Comparison of ENCODE assay signal across 1 cellular context in the genomic region with DNA sequence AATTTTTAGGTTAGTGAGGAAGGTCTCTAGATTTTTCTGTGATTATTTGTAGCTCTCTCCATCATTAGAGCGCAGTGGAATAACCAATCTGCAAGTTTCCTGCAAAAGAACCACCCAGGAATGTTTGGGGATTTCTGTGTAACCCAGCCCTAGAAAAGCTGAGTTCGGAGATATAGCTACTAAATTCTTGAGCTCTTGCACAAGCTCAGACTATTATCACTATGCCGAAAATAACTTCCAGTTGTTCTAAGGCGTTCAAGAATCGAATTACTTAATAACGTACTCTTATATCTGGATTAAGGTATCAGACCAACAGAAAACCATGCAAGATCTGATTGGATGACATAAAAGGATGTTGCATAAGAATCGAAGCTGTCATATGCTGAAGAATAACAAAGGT.
TF ChIP-seq lines count a peak whose summit lies in the region.

No MANE protein-coding gene starts in this region.

TF ChIP-seq in GM23338, 12 proteins besides CTCF, POLR2A, EP300 and RAD21 (continued from another document):
- TF ChIP-seq, protein P1, sequence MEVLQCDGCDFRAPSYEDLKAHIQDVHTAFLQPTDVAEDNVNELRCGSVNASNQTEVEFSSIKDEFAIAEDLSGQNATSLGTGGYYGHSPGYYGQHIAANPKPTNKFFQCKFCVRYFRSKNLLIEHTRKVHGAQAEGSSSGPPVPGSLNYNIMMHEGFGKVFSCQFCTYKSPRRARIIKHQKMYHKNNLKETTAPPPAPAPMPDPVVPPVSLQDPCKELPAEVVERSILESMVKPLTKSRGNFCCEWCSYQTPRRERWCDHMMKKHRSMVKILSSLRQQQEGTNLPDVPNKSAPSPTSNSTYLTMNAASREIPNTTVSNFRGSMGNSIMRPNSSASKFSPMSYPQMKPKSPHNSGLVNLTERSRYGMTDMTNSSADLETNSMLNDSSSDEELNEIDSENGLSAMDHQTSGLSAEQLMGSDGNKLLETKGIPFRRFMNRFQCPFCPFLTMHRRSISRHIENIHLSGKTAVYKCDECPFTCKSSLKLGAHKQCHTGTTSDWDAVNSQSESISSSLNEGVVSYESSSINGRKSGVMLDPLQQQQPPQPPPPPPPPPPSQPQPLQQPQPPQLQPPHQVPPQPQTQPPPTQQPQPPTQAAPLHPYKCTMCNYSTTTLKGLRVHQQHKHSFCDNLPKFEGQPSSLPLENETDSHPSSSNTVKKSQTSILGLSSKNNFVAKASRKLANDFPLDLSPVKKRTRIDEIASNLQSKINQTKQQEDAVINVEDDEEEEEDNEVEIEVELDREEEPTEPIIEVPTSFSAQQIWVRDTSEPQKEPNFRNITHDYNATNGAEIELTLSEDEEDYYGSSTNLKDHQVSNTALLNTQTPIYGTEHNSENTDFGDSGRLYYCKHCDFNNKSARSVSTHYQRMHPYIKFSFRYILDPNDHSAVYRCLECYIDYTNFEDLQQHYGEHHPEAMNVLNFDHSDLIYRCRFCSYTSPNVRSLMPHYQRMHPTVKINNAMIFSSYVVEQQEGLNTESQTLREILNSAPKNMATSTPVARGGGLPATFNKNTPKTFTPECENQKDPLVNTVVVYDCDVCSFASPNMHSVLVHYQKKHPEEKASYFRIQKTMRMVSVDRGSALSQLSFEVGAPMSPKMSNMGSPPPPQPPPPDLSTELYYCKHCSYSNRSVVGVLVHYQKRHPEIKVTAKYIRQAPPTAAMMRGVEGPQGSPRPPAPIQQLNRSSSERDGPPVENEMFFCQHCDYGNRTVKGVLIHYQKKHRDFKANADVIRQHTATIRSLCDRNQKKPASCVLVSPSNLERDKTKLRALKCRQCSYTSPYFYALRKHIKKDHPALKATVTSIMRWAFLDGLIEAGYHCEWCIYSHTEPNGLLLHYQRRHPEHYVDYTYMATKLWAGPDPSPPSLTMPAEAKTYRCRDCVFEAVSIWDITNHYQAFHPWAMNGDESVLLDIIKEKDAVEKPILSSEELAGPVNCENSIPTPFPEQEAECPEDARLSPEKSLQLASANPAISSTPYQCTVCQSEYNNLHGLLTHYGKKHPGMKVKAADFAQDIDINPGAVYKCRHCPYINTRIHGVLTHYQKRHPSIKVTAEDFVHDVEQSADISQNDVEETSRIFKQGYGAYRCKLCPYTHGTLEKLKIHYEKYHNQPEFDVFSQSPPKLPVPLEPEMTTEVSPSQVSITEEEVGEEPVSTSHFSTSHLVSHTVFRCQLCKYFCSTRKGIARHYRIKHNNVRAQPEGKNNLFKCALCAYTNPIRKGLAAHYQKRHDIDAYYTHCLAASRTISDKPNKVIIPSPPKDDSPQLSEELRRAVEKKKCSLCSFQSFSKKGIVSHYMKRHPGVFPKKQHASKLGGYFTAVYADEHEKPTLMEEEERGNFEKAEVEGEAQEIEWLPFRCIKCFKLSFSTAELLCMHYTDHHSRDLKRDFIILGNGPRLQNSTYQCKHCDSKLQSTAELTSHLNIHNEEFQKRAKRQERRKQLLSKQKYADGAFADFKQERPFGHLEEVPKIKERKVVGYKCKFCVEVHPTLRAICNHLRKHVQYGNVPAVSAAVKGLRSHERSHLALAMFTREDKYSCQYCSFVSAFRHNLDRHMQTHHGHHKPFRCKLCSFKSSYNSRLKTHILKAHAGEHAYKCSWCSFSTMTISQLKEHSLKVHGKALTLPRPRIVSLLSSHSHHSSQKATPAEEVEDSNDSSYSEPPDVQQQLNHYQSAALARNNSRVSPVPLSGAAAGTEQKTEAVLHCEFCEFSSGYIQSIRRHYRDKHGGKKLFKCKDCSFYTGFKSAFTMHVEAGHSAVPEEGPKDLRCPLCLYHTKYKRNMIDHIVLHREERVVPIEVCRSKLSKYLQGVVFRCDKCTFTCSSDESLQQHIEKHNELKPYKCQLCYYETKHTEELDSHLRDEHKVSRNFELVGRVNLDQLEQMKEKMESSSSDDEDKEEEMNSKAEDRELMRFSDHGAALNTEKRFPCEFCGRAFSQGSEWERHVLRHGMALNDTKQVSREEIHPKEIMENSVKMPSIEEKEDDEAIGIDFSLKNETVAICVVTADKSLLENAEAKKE (CRISPR knock-in tag; IDR thresholded peaks at IDR 0.05), result no peak
- TF ChIP-seq, protein P2, sequence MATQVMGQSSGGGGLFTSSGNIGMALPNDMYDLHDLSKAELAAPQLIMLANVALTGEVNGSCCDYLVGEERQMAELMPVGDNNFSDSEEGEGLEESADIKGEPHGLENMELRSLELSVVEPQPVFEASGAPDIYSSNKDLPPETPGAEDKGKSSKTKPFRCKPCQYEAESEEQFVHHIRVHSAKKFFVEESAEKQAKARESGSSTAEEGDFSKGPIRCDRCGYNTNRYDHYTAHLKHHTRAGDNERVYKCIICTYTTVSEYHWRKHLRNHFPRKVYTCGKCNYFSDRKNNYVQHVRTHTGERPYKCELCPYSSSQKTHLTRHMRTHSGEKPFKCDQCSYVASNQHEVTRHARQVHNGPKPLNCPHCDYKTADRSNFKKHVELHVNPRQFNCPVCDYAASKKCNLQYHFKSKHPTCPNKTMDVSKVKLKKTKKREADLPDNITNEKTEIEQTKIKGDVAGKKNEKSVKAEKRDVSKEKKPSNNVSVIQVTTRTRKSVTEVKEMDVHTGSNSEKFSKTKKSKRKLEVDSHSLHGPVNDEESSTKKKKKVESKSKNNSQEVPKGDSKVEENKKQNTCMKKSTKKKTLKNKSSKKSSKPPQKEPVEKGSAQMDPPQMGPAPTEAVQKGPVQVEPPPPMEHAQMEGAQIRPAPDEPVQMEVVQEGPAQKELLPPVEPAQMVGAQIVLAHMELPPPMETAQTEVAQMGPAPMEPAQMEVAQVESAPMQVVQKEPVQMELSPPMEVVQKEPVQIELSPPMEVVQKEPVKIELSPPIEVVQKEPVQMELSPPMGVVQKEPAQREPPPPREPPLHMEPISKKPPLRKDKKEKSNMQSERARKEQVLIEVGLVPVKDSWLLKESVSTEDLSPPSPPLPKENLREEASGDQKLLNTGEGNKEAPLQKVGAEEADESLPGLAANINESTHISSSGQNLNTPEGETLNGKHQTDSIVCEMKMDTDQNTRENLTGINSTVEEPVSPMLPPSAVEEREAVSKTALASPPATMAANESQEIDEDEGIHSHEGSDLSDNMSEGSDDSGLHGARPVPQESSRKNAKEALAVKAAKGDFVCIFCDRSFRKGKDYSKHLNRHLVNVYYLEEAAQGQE (IDR thresholded peaks at IDR 0.05; ENCODE audit: unreplicated experiment), result no peak
- TF ChIP-seq POLR2AphosphoS5 (IDR thresholded peaks at IDR 0.05; ENCODE audit: low read depth) (no peak), EZH2 (IDR thresholded peaks at IDR 0.05; ENCODE audit: low read depth, unreplicated experiment) (no peak), ZNF331 (CRISPR knock-in tag; IDR thresholded peaks at IDR 0.05; ENCODE audit: low read depth) (no peak)
- TF ChIP-seq, protein P3, sequence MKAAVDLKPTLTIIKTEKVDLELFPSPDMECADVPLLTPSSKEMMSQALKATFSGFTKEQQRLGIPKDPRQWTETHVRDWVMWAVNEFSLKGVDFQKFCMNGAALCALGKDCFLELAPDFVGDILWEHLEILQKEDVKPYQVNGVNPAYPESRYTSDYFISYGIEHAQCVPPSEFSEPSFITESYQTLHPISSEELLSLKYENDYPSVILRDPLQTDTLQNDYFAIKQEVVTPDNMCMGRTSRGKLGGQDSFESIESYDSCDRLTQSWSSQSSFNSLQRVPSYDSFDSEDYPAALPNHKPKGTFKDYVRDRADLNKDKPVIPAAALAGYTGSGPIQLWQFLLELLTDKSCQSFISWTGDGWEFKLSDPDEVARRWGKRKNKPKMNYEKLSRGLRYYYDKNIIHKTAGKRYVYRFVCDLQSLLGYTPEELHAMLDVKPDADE (IDR thresholded peaks at IDR 0.05), result no peak
